Comparison of ENCODE assay signal across 18 cellular contexts in genomic region chr14:89419973-89420482, GRCh38. TPM values are rescaled to one million over a fixed set of nuclear protein-coding genes. Genes with fewer than 3 reads are reported as not detected.
DNase-seq lines count a peak whose midpoint lies in the region; ATAC-seq and TF ChIP-seq lines count a peak whose summit lies in the region.
"Had no signal": no experiment of that assay in that cellular context is flagged by ENCODE, and none has a peak within 500 bp of the region (broad histone marks: within the 10 kb centered on the region; RNA-seq: fewer than 3 reads in every experiment).

No MANE protein-coding gene starts in this region.

- H3K79me1 ChIP-seq in H9 (ENCODE audit: insufficient read depth, low read depth, low read length, poor library complexity, severe bottlenecking) (no peaks in the 10 kb centered on the region), trophoblast cell (ENCODE audit: low read length) (peaks cover 12% of the 10 kb centered on the region)

- no peak for ATAC-seq in activated naive CD8-positive, alpha-beta T cell treated with anti-CD3 and anti-CD28 coated beads, Interleukin-2, amount 50 U/mL, for 24 hours
- ATAC-seq in HG03469 (IDR thresholded peaks at IDR 0.05; ENCODE audit: unreplicated experiment) (no peak), HG02588 (IDR thresholded peaks at IDR 0.05; ENCODE audit: unreplicated experiment) (no peak)
- ATAC-seq: foreskin keratinocyte had no signal

- H3K4me2 ChIP-seq in H9 (ENCODE audit: insufficient read depth, insufficient read length, low read length) (no peak overlapping the region), trophoblast cell (ENCODE audit: low read length) (no peak overlapping the region)

- WGBS in H9 (ENCODE audit: extremely low coverage, insufficient read length, low lambda C conversion rate), result no CpG with 5 or more reads among the region's 6 CpGs
- no CpG with 5 or more reads among the region's 6 CpGs for WGBS in trophoblast cell (ENCODE audit: extremely low coverage, insufficient coverage, insufficient read length)

- peak overlapping the region; percentile 39 for H2BK12ac ChIP-seq in H9 (ENCODE audit: insufficient read length, low read depth, low read length)
- H2BK12ac ChIP-seq in trophoblast cell (ENCODE audit: low read length), result no peak overlapping the region

- H2AK5ac ChIP-seq in H9 (ENCODE audit: insufficient read length, low read length) (no peak overlapping the region), trophoblast cell (ENCODE audit: low read length) (no peak overlapping the region)

- H4K5ac ChIP-seq in H9 (ENCODE audit: insufficient read length, low read depth, low read length), result no peak overlapping the region

- H4K20me1 ChIP-seq in H9 (ENCODE audit: control insufficient read depth, insufficient read depth, insufficient read length), result no peaks in the 10 kb centered on the region

- no peaks in the 10 kb centered on the region for H3K27me3 ChIP-seq in H9 (ENCODE audit: insufficient read depth, low read length)
- H3K27me3 ChIP-seq in trophoblast cell (ENCODE audit: insufficient read depth, low read length), result no peaks in the 10 kb centered on the region
- H3K27me3 ChIP-seq: foreskin keratinocyte, SJCRH30 had no signal

- no peaks in the 10 kb centered on the region for H3K9me3 Mint-ChIP-seq in T-helper 2 cell treated with Interferon-gamma antibody and Interleukin-4, amounts not matched to agents 5 μg/mL and 100 μg/mL, for 36 hours
- H3K9me3 Mint-ChIP-seq in H9, result no peaks in the 10 kb centered on the region
- no peaks in the 10 kb centered on the region for H3K9me3 Mint-ChIP-seq in activated naive CD8-positive, alpha-beta T cell treated with anti-CD3 and anti-CD28 coated beads, Interleukin-2, amount 50 U/mL, for 24 hours
- H3K9me3 Mint-ChIP-seq: central memory CD8-positive, alpha-beta T cell had no signal

- H2BK15ac ChIP-seq in H9 (ENCODE audit: low read depth, low read length), result no peak overlapping the region

- no peak overlapping the region for H2BK120ac ChIP-seq in H9 (ENCODE audit: low read depth, low read length, poor library complexity, severe bottlenecking)
- no peak overlapping the region for H2BK120ac ChIP-seq in trophoblast cell (ENCODE audit: insufficient read depth, low read length, poor library complexity)

- H3K4me3 Mint-ChIP-seq in T-helper 2 cell treated with Interferon-gamma antibody and Interleukin-4, amounts not matched to agents 5 μg/mL and 100 μg/mL, for 36 hours, result no peak overlapping the region
- H3K4me3 Mint-ChIP-seq in H9, result no peak overlapping the region
- no peak overlapping the region for H3K4me3 Mint-ChIP-seq in activated naive CD8-positive, alpha-beta T cell treated with anti-CD3 and anti-CD28 coated beads, Interleukin-2, amount 50 U/mL, for 24 hours
- H3K4me3 Mint-ChIP-seq: central memory CD8-positive, alpha-beta T cell had no signal

- no peak overlapping the region for H3K23ac ChIP-seq in H9 (ENCODE audit: insufficient read length, low read depth, low read length)
- no peak overlapping the region for H3K23ac ChIP-seq in trophoblast cell (ENCODE audit: low read length)

- no peak overlapping the region for H2BK5ac ChIP-seq in H9 (ENCODE audit: insufficient read length, low read length)
- H2BK5ac ChIP-seq in trophoblast cell (ENCODE audit: low read depth, low read length, poor library complexity), result no peak overlapping the region

- no peak overlapping the region for H3T11ph ChIP-seq in H9 (ENCODE audit: low read length)

- DNase-seq in T-helper 2 cell treated with Interferon-gamma antibody and Interleukin-4, amounts not matched to agents 5 μg/mL and 100 μg/mL, for 36 hours (ENCODE audit: low spot score), result no peak
- DNase-seq in T-helper 2 cell, result no peak
- no peak for DNase-seq in H9
- DNase-seq in activated naive CD8-positive, alpha-beta T cell treated with anti-CD3 and anti-CD28 coated beads, Interleukin-2, amount 50 U/mL, for 24 hours, result no peak
- peak; percentile 48 to 51 for DNase-seq in trophoblast cell
- DNase-seq in SIG-M5 (lab: John Stamatoyannopoulos, UW), result no peak
- DNase-seq: activated CD4-positive, alpha-beta T cell treated with anti-CD3 and anti-CD28 coated beads, Interleukin-2, amount 50 U/mL, for 1 hour; activated T-cell treated with anti-CD3 and anti-CD28 coated beads, Interleukin-2, amount 50 U/mL, for 1 hour; amygdala; foreskin keratinocyte; NCI-H226; OCI-M1; SJCRH30; stimulated activated naive CD4-positive, alpha-beta T cell treated with Interleukin-2 at 50 U/mL for 16 hours had no signal

- H3K4ac ChIP-seq in H9 (ENCODE audit: low read depth, low read length) (no peak overlapping the region), trophoblast cell (ENCODE audit: low read depth, low read length) (no peak overlapping the region)

- H3K4me1 ChIP-seq in H9 (ENCODE audit: insufficient read depth, low read length) (peaks cover 12% of the 10 kb centered on the region; the same call in 1 of the 2 replicates), trophoblast cell (ENCODE audit: control insufficient read depth in 1 of 2, insufficient read depth in 2 of 2, low read length in 2 of 2) (peaks cover 4 to 16% of the 10 kb centered on the region in 2 experiments)
- H3K4me1 ChIP-seq: foreskin keratinocyte, SJCRH30 had no signal

- H3K14ac ChIP-seq in H9 (ENCODE audit: insufficient read depth, low read length) (no peak overlapping the region), trophoblast cell (ENCODE audit: low read length) (no peak overlapping the region)

- no peak overlapping the region for H3K18ac ChIP-seq in H9 (ENCODE audit: insufficient read length, low read depth, low read length)
- H3K18ac ChIP-seq in trophoblast cell (ENCODE audit: low read length), result no peak overlapping the region

- peak overlapping the region; percentile 14 for H3K27ac Mint-ChIP-seq in T-helper 2 cell treated with Interferon-gamma antibody and Interleukin-4, amounts not matched to agents 5 μg/mL and 100 μg/mL, for 36 hours
- H3K27ac Mint-ChIP-seq in H9, result peak overlapping the region in 2 of 3 experiments; percentile 16 to 70; a peak in 3 of 7 replicates
- peak overlapping the region; percentile 46 for H3K27ac Mint-ChIP-seq in activated naive CD8-positive, alpha-beta T cell treated with anti-CD3 and anti-CD28 coated beads, Interleukin-2, amount 50 U/mL, for 24 hours
- H3K27ac Mint-ChIP-seq: progenitor cell of endocrine pancreas had no signal

- H4K91ac ChIP-seq in H9 (ENCODE audit: insufficient read length, low read depth, low read length) (no peak overlapping the region), trophoblast cell (ENCODE audit: low read depth, low read length) (no peak overlapping the region)

- H3K36me3 ChIP-seq in trophoblast cell (ENCODE audit: control insufficient read depth in 1 of 2, insufficient read depth in 2 of 2, low read length in 2 of 2), result no peaks in the 10 kb centered on the region
- H3K36me3 ChIP-seq: SJCRH30 had no signal

- H3K79me2 ChIP-seq in H9 (ENCODE audit: insufficient read depth, low read length), result peaks cover 9% of the 10 kb centered on the region; the same call in 1 of the 2 replicates
- H3K79me2 ChIP-seq in trophoblast cell (ENCODE audit: control insufficient read depth, insufficient read depth, low read length, poor library complexity), result peaks cover 8% of the 10 kb centered on the region

- no peak overlapping the region for H2BK20ac ChIP-seq in H9 (ENCODE audit: low read depth, low read length, poor library complexity, severe bottlenecking)

- H2AFZ ChIP-seq in H9 (ENCODE audit: low read length), result no peak overlapping the region
- no peak overlapping the region for H2AFZ ChIP-seq in trophoblast cell (ENCODE audit: insufficient read depth, low read length, poor library complexity)

- H4K12ac ChIP-seq in trophoblast cell (ENCODE audit: low read depth, low read length), result no peak overlapping the region

- no peak overlapping the region for H3K4me3 ChIP-seq in trophoblast cell (ENCODE audit: low read depth, low read length)
- H3K4me3 ChIP-seq: SJCRH30 had no signal

- H4K8ac ChIP-seq in H9 (replicated peaks; ENCODE audit: insufficient read length, low read depth, low read length) (no peak overlapping the region), trophoblast cell (ENCODE audit: low read depth, low read length) (no peak overlapping the region)

- H3K27me3 Mint-ChIP-seq in T-helper 2 cell treated with Interferon-gamma antibody and Interleukin-4, amounts not matched to agents 5 μg/mL and 100 μg/mL, for 36 hours (ENCODE audit: low read depth), result no peaks in the 10 kb centered on the region
- no peaks in the 10 kb centered on the region; the same call in 1 of the 2 replicates for H3K27me3 Mint-ChIP-seq in H9 (ENCODE audit: low read depth)
- no peaks in the 10 kb centered on the region for H3K27me3 Mint-ChIP-seq in activated naive CD8-positive, alpha-beta T cell treated with anti-CD3 and anti-CD28 coated beads, Interleukin-2, amount 50 U/mL, for 24 hours
- H3K27me3 Mint-ChIP-seq: central memory CD8-positive, alpha-beta T cell had no signal

- H3K4me1 Mint-ChIP-seq in T-helper 2 cell treated with Interferon-gamma antibody and Interleukin-4, amounts not matched to agents 5 μg/mL and 100 μg/mL, for 36 hours (ENCODE audit: low read depth), result peaks cover 70% of the 10 kb centered on the region
- H3K4me1 Mint-ChIP-seq in H9, result peaks cover 59 to 63% of the 10 kb centered on the region in 2 experiments
- peaks cover 75% of the 10 kb centered on the region for H3K4me1 Mint-ChIP-seq in activated naive CD8-positive, alpha-beta T cell treated with anti-CD3 and anti-CD28 coated beads, Interleukin-2, amount 50 U/mL, for 24 hours

- H3K36me3 Mint-ChIP-seq in T-helper 2 cell treated with Interferon-gamma antibody and Interleukin-4, amounts not matched to agents 5 μg/mL and 100 μg/mL, for 36 hours (ENCODE audit: low read depth), result peaks cover 20% of the 10 kb centered on the region
- H3K36me3 Mint-ChIP-seq in H9 (ENCODE audit: insufficient read depth in 1 of 3, low read depth in 3 of 3), result peaks cover 8 to 9% (median 9%) of the 10 kb centered on the region in 3 experiments; a peak in 6 of 7 replicates
- H3K36me3 Mint-ChIP-seq in activated naive CD8-positive, alpha-beta T cell treated with anti-CD3 and anti-CD28 coated beads, Interleukin-2, amount 50 U/mL, for 24 hours (ENCODE audit: low read depth), result peaks cover 29% of the 10 kb centered on the region

- H3K9me3 ChIP-seq in H9 (ENCODE audit: control insufficient read depth, low read depth, low read length) (no peaks in the 10 kb centered on the region), trophoblast cell (ENCODE audit: insufficient read depth, low read depth, low read length) (no peaks in the 10 kb centered on the region)
- H3K9me3 ChIP-seq: SJCRH30 had no signal

- H3K9ac ChIP-seq in H9 (ENCODE audit: extremely low read depth, insufficient read length, low read length) (no peak overlapping the region), trophoblast cell (ENCODE audit: low read length) (no peak overlapping the region)

- TF ChIP-seq CTCF in H9 (conservative IDR thresholded peaks at IDR 0.05), result no peak

- H3K56ac ChIP-seq in H9 (ENCODE audit: insufficient read length, low read depth, low read length), result no peak overlapping the region

- peaks cover 16% of the 10 kb centered on the region for H3K23me2 ChIP-seq in H9 (ENCODE audit: insufficient read length, low read depth, low read length, poor library complexity, severe bottlenecking)

- H3K27ac ChIP-seq in H9 (ENCODE audit: insufficient read length, low read depth, low read length) (no peak overlapping the region), trophoblast cell (ENCODE audit: low read depth, low read length) (no peak overlapping the region)
- H3K27ac ChIP-seq: foreskin keratinocyte, SJCRH30 had no signal

RNA-seq across cellular contexts. Expression of gene FOXN3, which starts 3.0 kb away (rescaled TPM):
- 114 and 125 TPM in 2 replicates for total RNA-seq in H9 (2021)
- 55.1 and 55.6 TPM in 2 replicates for polyA plus RNA-seq in trophoblast cell (2013)

Comparison
In these comparisons a context has a peak if more than half of its experiments do, and no peak if none do; other contexts are left out.
1. DNase-seq: peak in trophoblast cell (2 of 2); none in T-helper 2 cell treated with Interferon-gamma antibody and Interleukin-4, amounts not matched to agents 5 μg/mL and 100 μg/mL, for 36 hours (single experiment), T-helper 2 cell (0 of 5), H9 (single experiment), activated naive CD8-positive, alpha-beta T cell treated with anti-CD3 and anti-CD28 coated beads, Interleukin-2, amount 50 U/mL, for 24 hours (single experiment) and SIG-M5 (single experiment).
2. Peak in every context shown above with its lines, with median percentiles within 50 percentile points of each other: H3K27ac Mint-ChIP-seq.